ENCODE assay signal across 15 cellular contexts in genomic region chr1:58855351-58856165, GRCh38.
DNase-seq lines count a peak whose midpoint lies in the region; ATAC-seq and TF ChIP-seq lines count a peak whose summit lies in the region.
"Had no signal": no experiment of that assay in that cellular context is flagged by ENCODE, and none has a peak within 500 bp of the region (broad histone marks: within the 10 kb centered on the region; RNA-seq: fewer than 3 reads in every experiment).

No MANE protein-coding gene starts in this region.

- no peaks in the 10 kb centered on the region for H3K4me1 Mint-ChIP-seq in glutamatergic neuron (ENCODE audit: low read depth, unreplicated experiment)

- no peaks in the 10 kb centered on the region for H3K36me3 Mint-ChIP-seq in glutamatergic neuron (ENCODE audit: unreplicated experiment)
- H3K36me3 Mint-ChIP-seq: activated naive CD8-positive, alpha-beta T cell treated with anti-CD3 and anti-CD28 coated beads for 36 hours; naive B cell had no signal

- in situ Hi-C loops in KBM-7 (cut with MboI; ENCODE audit: low pct_unique_long_range_greater_than_20kb, low sequenced_read_pairs), result no loop called here

- TF ChIP-seq CTCF in glutamatergic neuron (IDR thresholded peaks at IDR 0.05; ENCODE audit: partially characterized antibody, unreplicated experiment), result no peak

- ATAC-seq in GM21423 (IDR thresholded peaks at IDR 0.05; ENCODE audit: unreplicated experiment), result no peak
- ATAC-seq: SK-N-SH treated with all-trans-retinoic acid at 6 μM for 48 hours had no signal

- no peak overlapping the region for H3K27ac Mint-ChIP-seq in glutamatergic neuron (ENCODE audit: unreplicated experiment)
- H3K27ac Mint-ChIP-seq: activated naive CD8-positive, alpha-beta T cell treated with anti-CD3 and anti-CD28 coated beads for 36 hours had no signal

- peaks cover 4% of the 10 kb centered on the region for H3K27me3 Mint-ChIP-seq in glutamatergic neuron (ENCODE audit: unreplicated experiment)
- H3K27me3 Mint-ChIP-seq: activated naive CD8-positive, alpha-beta T cell treated with anti-CD3 and anti-CD28 coated beads for 36 hours; naive B cell had no signal

- DNase-seq in KBM-7 (peak; percentile 20), brain pericyte (ENCODE audit: low read depth, low spot score) (peak; percentile 49), kidney tubule cell (ENCODE audit: low spot score) (peak; percentile 90), pulmonary artery endothelial cell (ENCODE audit: low read depth, low spot score) (peak; percentile 96), Kasumi-1 (lab: John Stamatoyannopoulos, UW) (no peak), SIG-M5 (lab: John Stamatoyannopoulos, UW) (no peak), glutamatergic neuron (no peak)
- DNase-seq: activated naive CD8-positive, alpha-beta T cell treated with anti-CD3 and anti-CD28 coated beads for 36 hours; left cardiac atrium; NCI-H146; retina; stimulated activated CD4-positive, alpha-beta T cell treated with anti-CD3 and anti-CD28 coated beads, Interleukin-1b, Interleukin-23, amount 100 ng/mL, for 48 hours had no signal

- no peak overlapping the region for H3K4me3 Mint-ChIP-seq in glutamatergic neuron (ENCODE audit: unreplicated experiment)
- H3K4me3 Mint-ChIP-seq: activated naive CD8-positive, alpha-beta T cell treated with anti-CD3 and anti-CD28 coated beads for 36 hours had no signal

- H3K9me3 Mint-ChIP-seq in glutamatergic neuron (ENCODE audit: unreplicated experiment), result peaks cover 4% of the 10 kb centered on the region
- H3K9me3 Mint-ChIP-seq: activated naive CD8-positive, alpha-beta T cell treated with anti-CD3 and anti-CD28 coated beads for 36 hours; naive B cell had no signal

Comparison
In these comparisons a context has a peak if more than half of its experiments do, and no peak if none do; other contexts are left out.
1. DNase-seq: peak in KBM-7 (single experiment), brain pericyte (single experiment), kidney tubule cell (single experiment) and pulmonary artery endothelial cell (single experiment); none in Kasumi-1 (0 of 2), SIG-M5 (single experiment) and glutamatergic neuron (single experiment).